Comparison of ENCODE assay signal across 1 cellular context in genomic region chr11:92190535-92191206, GRCh38.
A peak's percentile ranks its signal among the peaks of the same experiment; 100 is the strongest.
TF ChIP-seq lines count a peak whose summit lies in the region.

No MANE protein-coding gene starts in this region.

TF ChIP-seq in WTC11, 78 proteins besides CTCF, POLR2A, EP300 and RAD21:
- TF ChIP-seq ZNF532 (CRISPR knock-in tag; IDR thresholded peaks at IDR 0.05; ENCODE audit: borderline replicate concordance), result no peak
- TF ChIP-seq ZNF121 (CRISPR knock-in tag; IDR thresholded peaks at IDR 0.05), result peak; percentile 89
- no peak for TF ChIP-seq E2F5 (CRISPR knock-in tag; IDR thresholded peaks at IDR 0.05)
- TF ChIP-seq SMAD3 (CRISPR knock-in tag; IDR thresholded peaks at IDR 0.05; ENCODE audit: borderline replicate concordance), result no peak
